9 cellular contexts compared by ENCODE assay signal in genomic region chr19:6238643-6239281, GRCh38. TPM values are rescaled to one million over a fixed set of nuclear protein-coding genes. Genes with fewer than 3 reads are reported as not detected.
DNase-seq lines count a peak whose midpoint lies in the region; ATAC-seq, FAIRE-seq and TF ChIP-seq lines count a peak whose summit lies in the region.
"Had no signal": no experiment of that assay in that cellular context is flagged by ENCODE, and none has a peak within 500 bp of the region (broad histone marks: within the 10 kb centered on the region; RNA-seq: fewer than 3 reads in every experiment).

No MANE protein-coding gene starts in this region.

- TF ChIP-seq EP300 in SK-N-SH (IDR thresholded peaks at IDR 0.05; ENCODE audit: borderline replicate concordance in 1 of 2, low read depth in 1 of 2, low read length in 1 of 2), result no peak
- TF ChIP-seq EP300 in K562 (IDR thresholded peaks at IDR 0.05; ENCODE audit: low read length), result no peak
- TF ChIP-seq EP300 in transverse colon (IDR thresholded peaks at IDR 0.05; ENCODE audit: low read depth), result no peak

- peak overlapping the region; percentile 20 to 94; a peak in 3 of 4 replicates for H3K27ac ChIP-seq in SK-N-SH (ENCODE audit: low read depth in 2 of 2, low read length in 1 of 2)
- no peak overlapping the region; the same call in 2 of the 3 replicates for H3K27ac ChIP-seq in K562 (ENCODE audit: extremely low read depth, low read depth, low read length)
- H3K27ac ChIP-seq in layer of hippocampus (ENCODE audit: low read depth, low read length), result peak overlapping the region; percentile 68
- peak overlapping the region; percentile 9 to 38 (median 26) for H3K27ac ChIP-seq in transverse colon

- POLR2A ChIA-PET in SK-N-SH (lab: Yijun Ruan, JAX), result interaction anchor here (0.6 to 1.2 kb wide), 2 partner anchors 20 to 21 kb away, joined by 3 to 4 read pairs; no protein-coding TSS in a partner anchor
- POLR2A ChIA-PET in K562 (lab: Yijun Ruan, JAX), result interaction anchor here (0.7 kb wide), 1 partner anchor 478 kb away, joined by 3 read pairs; no protein-coding TSS in a partner anchor

- 88% methylated on average over 14 of the region's 24 CpGs for WGBS in SK-N-SH (ENCODE audit: low lambda C conversion rate)
- 76% methylated on average over 22 of the region's 24 CpGs for WGBS in K562 (ENCODE audit: insufficient coverage, low coverage, missing lambda C conversion rate)
- 84 to 90% methylated on average over 4 to 24 of the region's 24 CpGs for WGBS in transverse colon (ENCODE audit: low coverage in 1 of 2), 2 donors

- in situ Hi-C loops in K562 (cut with MboI) (no loop called here), transverse colon (cut with MboI; ENCODE audit: low pct_ligation_motif_present in 1 of 4, low pct_unique_long_range_greater_than_20kb in 1 of 4, low sequenced_read_pairs in 3 of 4) (no loop called here), ACHN (cut with HindIII; ENCODE audit: low pct_ligation_motif_present, low pct_unique_long_range_greater_than_20kb, low sequenced_read_pairs) (no loop called here)

- TF ChIP-seq RAD21 in SK-N-SH (IDR thresholded peaks at IDR 0.05; ENCODE audit: low read length) (no peak), K562 (CRISPR knock-in tag; conservative IDR thresholded peaks at IDR 0.05 in 1 of 2, IDR thresholded peaks at IDR 0.05 in 1 of 2) (no peak)

- no peaks in the 10 kb centered on the region for H3K9me3 ChIP-seq in SK-N-SH
- H3K9me3 ChIP-seq in K562 (replicated peaks; ENCODE audit: control insufficient read depth, insufficient read depth, low read depth, low read length), result no peaks in the 10 kb centered on the region
- H3K9me3 ChIP-seq in transverse colon, result no peaks in the 10 kb centered on the region

- no peaks in the 10 kb centered on the region for H3F3A ChIP-seq in SK-N-SH (replicated peaks; ENCODE audit: insufficient read depth)

- no peak for ATAC-seq in SK-N-SH treated with all-trans-retinoic acid at 6 μM for 48 hours
- ATAC-seq in K562, result peak; percentile 26; the same call in 2 of the 3 replicates

- H3K4me2 ChIP-seq in SK-N-SH, result no peak overlapping the region
- no peak overlapping the region for H3K4me2 ChIP-seq in K562 (ENCODE audit: insufficient read depth, low read length)

- DNase-seq in SK-N-SH, result no peak
- DNase-seq in K562 (ENCODE audit: extremely low read depth in 1 of 4, low spot score in 3 of 4), result no peak
- DNase-seq in transverse colon, result no peak
- DNase-seq in stimulated activated CD4-positive, alpha-beta T cell treated with anti-CD3 and anti-CD28 coated beads, Interleukin-1b, Interleukin-23, amount 100 ng/mL, for 48 hours, result no peak
- no peak for DNase-seq in ACHN
- no peak for DNase-seq in activated CD4-positive, alpha-beta T cell treated with anti-CD3 and anti-CD28 coated beads, Interleukin-2, amount 50 U/mL, for 4 hours
- DNase-seq: activated B cell treated with CpG ODN at 0.5 μM for 24 hours had no signal

- TF ChIP-seq POLR2A in K562 (conservative IDR thresholded peaks at IDR 0.05), result no peak
- no peak for TF ChIP-seq POLR2A in transverse colon (IDR thresholded peaks at IDR 0.05)

- TF ChIP-seq CTCF in SK-N-SH (IDR thresholded peaks at IDR 0.05) (no peak), K562 (IDR thresholded peaks at IDR 0.05 in 2 of 3, conservative IDR thresholded peaks at IDR 0.05 in 1 of 3; ENCODE audit: insufficient read depth in 2 of 3, low read depth in 1 of 3, low read length in 3 of 3) (no peak), transverse colon (IDR thresholded peaks at IDR 0.05) (no peak)

- intact Hi-C loops in K562 (cut with micrococcal nuclease) (no loop called here), transverse colon (cut with DNase I; ENCODE audit: low total_unique reads) (no loop called here)

- no peak for FAIRE-seq in K562 (lab: Jason Lieb, UNC)

- peaks cover 27% of the 10 kb centered on the region for H3K9me1 ChIP-seq in K562 (ENCODE audit: control insufficient read depth, insufficient read depth, low read length)

- H3K36me3 ChIP-seq in SK-N-SH (replicated peaks in 1 of 2; ENCODE audit: control insufficient read depth in 1 of 2, insufficient read depth in 2 of 2, low read length in 1 of 2) (no peaks in the 10 kb centered on the region), K562 (ENCODE audit: control insufficient read depth, insufficient read depth, low read length) (peaks cover 9% of the 10 kb centered on the region; the same call in 2 of the 3 replicates), transverse colon (no peaks in the 10 kb centered on the region)

- CTCF ChIA-PET in SK-N-SH (lab: Yijun Ruan, JAX) (interaction anchor here (0.7 to 4.2 kb wide), 9 partner anchors 15 to 191 kb away, joined by 3 to 42 read pairs (median 4); no protein-coding TSS in a partner anchor), K562 (lab: Yijun Ruan, JAX; ENCODE audit: low intra/inter-chr PET ratio) (no interaction called here)

- H3K79me2 ChIP-seq in SK-N-SH (ENCODE audit: insufficient read depth) (peaks cover 87% of the 10 kb centered on the region), K562 (ENCODE audit: control insufficient read depth, insufficient read depth, low read length) (peaks cover 92% of the 10 kb centered on the region)

- no peak overlapping the region; a peak in 1 of 4 replicates for H3K4me3 ChIP-seq in SK-N-SH (ENCODE audit: low read depth in 2 of 2, low read length in 1 of 2)
- H3K4me3 ChIP-seq in K562, result no peak overlapping the region
- no peak overlapping the region for H3K4me3 ChIP-seq in transverse colon

- H3K4me1 ChIP-seq in SK-N-SH (ENCODE audit: control insufficient read depth in 1 of 2, insufficient read depth in 2 of 2, low read depth in 1 of 2, low read length in 1 of 2) (peaks cover 11 to 91% of the 10 kb centered on the region in 2 experiments; a peak in 2 of 4 replicates), K562 (replicated peaks in 1 of 2; ENCODE audit: control insufficient read depth in 2 of 2, insufficient read depth in 2 of 2, low read length in 2 of 2) (peaks cover 27 to 73% of the 10 kb centered on the region in 2 experiments), transverse colon (peaks cover 9 to 50% (median 36%) of the 10 kb centered on the region in 4 donors)

- H3K9ac ChIP-seq in SK-N-SH (no peak overlapping the region), K562 (ENCODE audit: insufficient read depth in 1 of 2, low read depth in 2 of 2, low read length in 2 of 2) (peak overlapping the region in 1 of 2 experiments; percentile 75; a peak in 2 of 4 replicates)

- BruUV-seq in K562 (replicated peaks; lab: Mats Ljungman, UMichigan), result no TSS peak

- H3K27me3 ChIP-seq in SK-N-SH (ENCODE audit: insufficient read depth) (no peaks in the 10 kb centered on the region), K562 (ENCODE audit: control insufficient read depth in 2 of 2, insufficient read depth in 2 of 2, low read length in 2 of 2) (no peaks in the 10 kb centered on the region), layer of hippocampus (ENCODE audit: control insufficient read depth, insufficient read depth, low read length) (no peaks in the 10 kb centered on the region), transverse colon (no peaks in the 10 kb centered on the region)

- H2AFZ ChIP-seq in SK-N-SH (ENCODE audit: low read depth), result no peak overlapping the region
- H2AFZ ChIP-seq in K562 (ENCODE audit: low read depth, low read length), result no peak overlapping the region

- no peaks in the 10 kb centered on the region for H3K9me2 ChIP-seq in SK-N-SH

- peaks cover 89% of the 10 kb centered on the region for H4K20me1 ChIP-seq in SK-N-SH (ENCODE audit: insufficient read depth)
- H4K20me1 ChIP-seq in K562 (replicated peaks; ENCODE audit: control insufficient read depth, insufficient read depth, low read length), result peaks cover 49% of the 10 kb centered on the region

TF ChIP-seq in SK-N-SH, 30 proteins besides CTCF, POLR2A, EP300 and RAD21:
- TF ChIP-seq RXRA (IDR thresholded peaks at IDR 0.05; ENCODE audit: borderline replicate concordance, low read depth), result no peak
- TF ChIP-seq MEF2A (IDR thresholded peaks at IDR 0.05; ENCODE audit: borderline replicate concordance, low read depth), result no peak
- TF ChIP-seq YY1 (IDR thresholded peaks at IDR 0.05; ENCODE audit: low read depth), result no peak

TF ChIP-seq in K562, 482 proteins besides CTCF, POLR2A, EP300 and RAD21 (continues in another document):
- TF ChIP-seq CCNT2 (IDR thresholded peaks at IDR 0.05; ENCODE audit: borderline replicate concordance, extremely low read depth, insufficient read length, low read depth, low read length), result peak; percentile 7

RNA-seq across cellular contexts. Expression of gene MLLT1, which starts 41.0 kb away (rescaled TPM):
- 12.7 and 19.0 TPM in 2 replicates for polyA plus RNA-seq in SK-N-SH (2012; rRNA removed)
- 7.9 and 13.5 TPM in 2 replicates for polyA plus RNA-seq in SK-N-SH (2012; cell fraction: cytosol; rRNA removed)
- polyA plus RNA-seq in SK-N-SH (2012; cell fraction: nucleus; rRNA removed), result 31.0 and 38.9 TPM in 2 replicates
- 19.8 and 49.9 TPM in 2 replicates for total RNA-seq in K562 (2011; cell fraction: chromatin; rRNA removed; ENCODE audit: low replicate concordance)
- 31.4 and 31.6 TPM in 2 replicates for total RNA-seq in K562 (2011; cell fraction: nucleolus; rRNA removed)
- 16.6 and 20.8 TPM in 2 replicates for total RNA-seq in K562 (2011; cell fraction: nucleoplasm; rRNA removed)
- total RNA-seq in K562 (2014; rRNA removed), result 15.4 and 20.0 TPM in 2 replicates
- total RNA-seq in K562 (2014; rRNA removed; fragmentation: Illumina TruSeq; extraction: Trizol), result 4.2 and 5.0 TPM in 2 replicates
- total RNA-seq in K562 (2015; rRNA removed; fragmentation: Illumina TruSeq; extraction: Trizol), result 16.1 and 16.7 TPM in 2 replicates
- total RNA-seq in K562 (2021), result 63.5 and 67.6 TPM in 2 replicates
- 9.4 and 16.8 TPM in 2 replicates for polyA plus RNA-seq in K562 (2011; rRNA removed)
- polyA plus RNA-seq in K562 (2011; cell fraction: cytosol; rRNA removed), result 12.6 and 29.0 TPM in 2 replicates
- polyA plus RNA-seq in K562 (2011; cell fraction: nucleus; rRNA removed), result 37.6 and 84.7 TPM in 2 replicates
- 36.7 and 56.3 TPM in 2 replicates for polyA plus RNA-seq in K562 (2012)
- 20.0 and 33.6 TPM in 2 replicates for polyA plus RNA-seq in K562 (2014; fragmentation: Illumina TruSeq; extraction: Trizol)
- under 1 TPM; 0.23 to 0.35 TPM for polyA plus RNA-seq in K562 (2014; fragmentation: Nextera tagmentation; extraction: Ambion mirVana)
- 25.1 and 31.8 TPM in 2 replicates for polyA plus RNA-seq in K562 (2014; rRNA removed)
- 4.5 and 7.6 TPM in 2 replicates for polyA minus RNA-seq in K562 (2011; rRNA and poly(A)+ RNA removed)
- polyA minus RNA-seq in K562 (2011; cell fraction: cytosol; rRNA and poly(A)+ RNA removed), result 38.5 and 38.8 TPM in 2 replicates
- polyA minus RNA-seq in K562 (2011; cell fraction: nucleus; rRNA and poly(A)+ RNA removed), result 9.6 and 11.2 TPM in 2 replicates
- 10 to 100 TPM; 12.3 to 34.6 (median 19.7) TPM for total RNA-seq in transverse colon

Comparison
In these comparisons a context has a peak if more than half of its experiments do, and no peak if none do; other contexts are left out.
1. Of the 27 proteins assayed by ChIP-seq in both K562 and SK-N-SH: peak only in K562: ZBTB33; only in SK-N-SH: none; in both: none; in neither: 26.